14 cellular contexts compared by ENCODE assay signal in the genomic region with DNA sequence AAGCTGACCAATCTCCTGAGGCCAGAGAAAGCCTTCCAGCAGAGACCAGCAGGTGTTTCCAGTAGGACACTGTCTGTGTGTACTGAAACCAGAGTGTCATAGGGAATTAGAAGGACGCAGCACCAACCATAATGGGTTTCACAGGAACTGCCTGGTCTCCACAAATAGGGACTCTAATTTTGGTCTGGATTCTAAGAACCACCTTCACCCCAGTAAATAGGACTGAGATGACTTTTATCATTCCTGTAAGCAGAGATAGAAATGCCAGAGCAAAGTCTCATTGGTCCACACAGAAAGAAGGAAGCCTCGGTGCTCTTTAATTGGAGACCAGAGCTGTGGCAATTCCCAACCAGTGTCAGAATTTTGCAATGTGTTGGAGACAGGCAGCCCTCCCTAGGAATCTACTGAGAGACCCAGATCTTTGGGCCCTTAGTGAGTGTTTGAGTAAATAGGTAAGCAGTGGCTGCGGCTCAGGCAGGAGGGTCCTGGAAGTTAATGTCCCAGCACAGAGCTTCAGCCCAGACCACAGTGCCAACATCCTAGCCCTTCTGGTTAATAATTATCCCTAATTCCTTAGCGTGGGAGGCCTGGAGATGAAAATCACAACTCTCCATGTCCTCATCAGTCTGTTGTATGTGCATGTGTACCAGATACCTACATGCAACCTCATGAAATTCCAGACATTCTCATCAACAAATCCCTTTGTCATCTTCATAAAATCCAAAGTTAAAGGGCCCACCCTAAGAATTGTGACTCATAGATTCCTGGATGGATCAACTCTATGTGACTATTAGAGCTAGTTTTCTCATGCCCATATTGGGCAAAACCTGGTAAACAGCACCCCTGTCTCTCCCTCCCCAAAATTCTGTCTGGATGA.
DNase-seq lines count a peak whose midpoint lies in the region; ATAC-seq, FAIRE-seq and TF ChIP-seq lines count a peak whose summit lies in the region.
"Had no signal": no experiment of that assay in that cellular context is flagged by ENCODE, and none has a peak within 500 bp of the region (broad histone marks: within the 10 kb centered on the region; RNA-seq: fewer than 3 reads in every experiment).

No MANE protein-coding gene starts in this region.

- FAIRE-seq in H54 (lab: Jason Lieb, UNC) (no peak), urothelium cell line (lab: Jason Lieb, UNC) (no peak)

- DNase-seq in H54 (ENCODE audit: insufficient read length, low spot score) (peak; percentile 55), fibroblast of villous mesenchyme (ENCODE audit: low read depth) (peak; percentile 25), urothelium cell line (ENCODE audit: low spot score) (peak; percentile 74), mucosa of gallbladder (ENCODE audit: low spot score) (no peak), DMS153 treated with DMSO at 0.1 percent for 48 hours (lab: John Stamatoyannopoulos, UW; ENCODE audit: unreplicated experiment) (no peak), KBM-7 (no peak)
- DNase-seq: gastrocnemius medialis; GF-D8; GOT3; occipital lobe; stimulated activated CD4-positive, alpha-beta T cell treated with anti-CD3 and anti-CD28 coated beads, Interleukin-2, amount 100 ng/mL, for 24 hours; stimulated activated naive CD4-positive, alpha-beta T cell treated with Interleukin-2 at 50 U/mL for 16 hours had no signal

- TF ChIP-seq POLR2A in H54 (IDR thresholded peaks at IDR 0.05; ENCODE audit: low read depth, low read length) = no peak

- TF ChIP-seq CTCF in fibroblast of villous mesenchyme (IDR thresholded peaks at IDR 0.05; ENCODE audit: insufficient read depth, low read depth, low read length) = no peak

- ATAC-seq in SK-N-SH treated with all-trans-retinoic acid at 6 μM for 48 hours = peak; percentile 57
- ATAC-seq: Right ventricle myocardium inferior had no signal

- H3K4me3 ChIP-seq in fibroblast of villous mesenchyme (ENCODE audit: low read depth, low read length) = no peak overlapping the region
- H3K4me3 ChIP-seq: gastrocnemius medialis had no signal

- in situ Hi-C loops in KBM-7 (cut with MboI; ENCODE audit: low pct_unique_long_range_greater_than_20kb, low sequenced_read_pairs) = no loop called here

TF ChIP-seq in SK-N-SH treated with all-trans-retinoic acid at 6 μM for 48 hours, 23 proteins besides CTCF, POLR2A, EP300 and RAD21:
- TF ChIP-seq RARB (CRISPR knock-in tag; IDR thresholded peaks at IDR 0.05) (no peak), GLIS3 (CRISPR knock-in tag; IDR thresholded peaks at IDR 0.05) (no peak), SNAI2 (CRISPR knock-in tag; IDR thresholded peaks at IDR 0.05) (no peak), POU6F1 (CRISPR knock-in tag; IDR thresholded peaks at IDR 0.05; ENCODE audit: borderline replicate concordance, low read depth) (no peak), ESRRG (CRISPR knock-in tag; IDR thresholded peaks at IDR 0.05) (no peak)
- TF ChIP-seq, protein P1, sequence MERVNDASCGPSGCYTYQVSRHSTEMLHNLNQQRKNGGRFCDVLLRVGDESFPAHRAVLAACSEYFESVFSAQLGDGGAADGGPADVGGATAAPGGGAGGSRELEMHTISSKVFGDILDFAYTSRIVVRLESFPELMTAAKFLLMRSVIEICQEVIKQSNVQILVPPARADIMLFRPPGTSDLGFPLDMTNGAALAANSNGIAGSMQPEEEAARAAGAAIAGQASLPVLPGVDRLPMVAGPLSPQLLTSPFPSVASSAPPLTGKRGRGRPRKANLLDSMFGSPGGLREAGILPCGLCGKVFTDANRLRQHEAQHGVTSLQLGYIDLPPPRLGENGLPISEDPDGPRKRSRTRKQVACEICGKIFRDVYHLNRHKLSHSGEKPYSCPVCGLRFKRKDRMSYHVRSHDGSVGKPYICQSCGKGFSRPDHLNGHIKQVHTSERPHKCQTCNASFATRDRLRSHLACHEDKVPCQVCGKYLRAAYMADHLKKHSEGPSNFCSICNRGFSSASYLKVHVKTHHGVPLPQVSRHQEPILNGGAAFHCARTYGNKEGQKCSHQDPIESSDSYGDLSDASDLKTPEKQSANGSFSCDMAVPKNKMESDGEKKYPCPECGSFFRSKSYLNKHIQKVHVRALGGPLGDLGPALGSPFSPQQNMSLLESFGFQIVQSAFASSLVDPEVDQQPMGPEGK (CRISPR knock-in tag; IDR thresholded peaks at IDR 0.05; ENCODE audit: borderline replicate concordance) = no peak
- TF ChIP-seq, protein P2, sequence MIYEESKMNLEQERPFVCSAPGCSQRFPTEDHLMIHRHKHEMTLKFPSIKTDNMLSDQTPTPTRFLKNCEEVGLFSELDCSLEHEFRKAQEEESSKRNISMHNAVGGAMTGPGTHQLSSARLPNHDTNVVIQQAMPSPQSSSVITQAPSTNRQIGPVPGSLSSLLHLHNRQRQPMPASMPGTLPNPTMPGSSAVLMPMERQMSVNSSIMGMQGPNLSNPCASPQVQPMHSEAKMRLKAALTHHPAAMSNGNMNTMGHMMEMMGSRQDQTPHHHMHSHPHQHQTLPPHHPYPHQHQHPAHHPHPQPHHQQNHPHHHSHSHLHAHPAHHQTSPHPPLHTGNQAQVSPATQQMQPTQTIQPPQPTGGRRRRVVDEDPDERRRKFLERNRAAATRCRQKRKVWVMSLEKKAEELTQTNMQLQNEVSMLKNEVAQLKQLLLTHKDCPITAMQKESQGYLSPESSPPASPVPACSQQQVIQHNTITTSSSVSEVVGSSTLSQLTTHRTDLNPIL (CRISPR knock-in tag; IDR thresholded peaks at IDR 0.05; ENCODE audit: low read depth) = no peak

Comparison
In these comparisons a context has a peak if more than half of its experiments do, and no peak if none do; other contexts are left out.
1. DNase-seq: peak in H54 (single experiment), fibroblast of villous mesenchyme (single experiment) and urothelium cell line (single experiment); none in mucosa of gallbladder (single experiment), DMS153 treated with DMSO at 0.1 percent for 48 hours (single experiment) and KBM-7 (single experiment).